ENCODE assay signal across 1 cellular context in genomic region chr15:40044717-40045571, GRCh38.
TF ChIP-seq lines count a peak whose summit lies in the region.

No MANE protein-coding gene starts in this region.

TF ChIP-seq in K562, 482 proteins besides CTCF, POLR2A, EP300 and RAD21 (continued from another document and continues in another):
- TF ChIP-seq MLLT1 (IDR thresholded peaks at IDR 0.05) (no peak), FOSL1 (tag; conservative IDR thresholded peaks at IDR 0.05) (no peak), ILF3 (IDR thresholded peaks at IDR 0.05; ENCODE audit: borderline replicate concordance) (no peak), SMAD2 (IDR thresholded peaks at IDR 0.05; ENCODE audit: low read depth, low read length) (no peak), CAMTA2 (CRISPR knock-in tag; conservative IDR thresholded peaks at IDR 0.05) (no peak), ZNF589 (CRISPR knock-in tag; IDR thresholded peaks at IDR 0.05; ENCODE audit: low read depth) (no peak), NFE2 (IDR thresholded peaks at IDR 0.05; ENCODE audit: low read depth) (0 out of 2 replicates have a peak, but pooled peaks have one; percentile 4), CBX2 (IDR thresholded peaks at IDR 0.05; ENCODE audit: insufficient read depth, low read length, poor library complexity, severe bottlenecking) (no peak), ZNF655 (CRISPR knock-in tag; IDR thresholded peaks at IDR 0.05) (no peak), SAFB2 (IDR thresholded peaks at IDR 0.05; ENCODE audit: borderline replicate concordance, low read depth, low read length, severe bottlenecking) (no peak), ZSCAN29 (IDR thresholded peaks at IDR 0.05) (no peak), RFX1 (IDR thresholded peaks at IDR 0.05) (peak; percentile 55), SMARCB1 (IDR thresholded peaks at IDR 0.05; ENCODE audit: insufficient read length, low read depth) (no peak), MTA3 (IDR thresholded peaks at IDR 0.05; ENCODE audit: borderline replicate concordance) (0 out of 2 replicates have a peak, but pooled peaks have one; percentile 52), FOXJ3 (CRISPR knock-in tag; IDR thresholded peaks at IDR 0.05) (no peak), ZNF277 (CRISPR knock-in tag; IDR thresholded peaks at IDR 0.05; ENCODE audit: borderline replicate concordance) (no peak), ZNF253 (CRISPR knock-in tag; conservative IDR thresholded peaks at IDR 0.05) (no peak), SOX6 (IDR thresholded peaks at IDR 0.05) (peak; percentile 37; the same call in 1 of the 2 replicates), KLF1 (tag; IDR thresholded peaks at IDR 0.05) (peak; percentile 84), ILK (tag; IDR thresholded peaks at IDR 0.05; ENCODE audit: borderline replicate concordance, low read depth) (no peak), BCL6 (CRISPR knock-in tag; IDR thresholded peaks at IDR 0.05) (no peak), POLR2H (tag; IDR thresholded peaks at IDR 0.05; ENCODE audit: low read depth) (no peak), PTTG1 (tag; IDR thresholded peaks at IDR 0.05; ENCODE audit: low read depth) (no peak), ZKSCAN8 (CRISPR knock-in tag; IDR thresholded peaks at IDR 0.05) (no peak), HDAC1 (IDR thresholded peaks at IDR 0.05) (peak in 1 of 2 experiments; percentile 72; a peak in 1 of 4 replicates), MAFK (IDR thresholded peaks at IDR 0.05; ENCODE audit: low read length) (0 out of 2 replicates have a peak, but pooled peaks have one; percentile 2), MCM7 (IDR thresholded peaks at IDR 0.05) (no peak), BHLHE40 (IDR thresholded peaks at IDR 0.05; ENCODE audit: low read length) (no peak), BRF2 (IDR thresholded peaks at IDR 0.05; ENCODE audit: borderline replicate concordance, insufficient read depth, insufficient read length) (no peak), GATA2 (CRISPR knock-in tag; IDR thresholded peaks at IDR 0.05) (no peak), MTA1 (IDR thresholded peaks at IDR 0.05; ENCODE audit: borderline replicate concordance) (no peak), XRCC5 (IDR thresholded peaks at IDR 0.05; ENCODE audit: low read depth, low read length) (no peak), ZNF778 (CRISPR knock-in tag; IDR thresholded peaks at IDR 0.05) (no peak), ZNF395 (CRISPR knock-in tag; IDR thresholded peaks at IDR 0.05) (no peak), RBFOX2 (IDR thresholded peaks at IDR 0.05; ENCODE audit: low read depth, low read length) (0 out of 2 replicates have a peak, but pooled peaks have one; percentile 23), ZNF780A (CRISPR knock-in tag; IDR thresholded peaks at IDR 0.05) (no peak), HMG20B (CRISPR knock-in tag; IDR thresholded peaks at IDR 0.05) (no peak), IFI16 (CRISPR knock-in tag; IDR thresholded peaks at IDR 0.05) (no peak), THRAP3 (IDR thresholded peaks at IDR 0.05; ENCODE audit: borderline replicate concordance) (no peak), SP1 (CRISPR knock-in tag; IDR thresholded peaks at IDR 0.05) (no peak), ZNF263 (CRISPR knock-in tag; IDR thresholded peaks at IDR 0.05; ENCODE audit: borderline replicate concordance) (peak; percentile 65; the same call in 1 of the 2 replicates), POLR2G (IDR thresholded peaks at IDR 0.05; ENCODE audit: low read depth, low read length) (0 out of 2 replicates have a peak, but pooled peaks have one; percentile 19), ZNF239 (CRISPR knock-in tag; IDR thresholded peaks at IDR 0.05) (no peak), PHF21A (IDR thresholded peaks at IDR 0.05; ENCODE audit: borderline replicate concordance, low read depth) (no peak), ZNF785 (CRISPR knock-in tag; IDR thresholded peaks at IDR 0.05) (no peak), BRD4 (IDR thresholded peaks at IDR 0.05) (no peak), DMBX1 (CRISPR knock-in tag; IDR thresholded peaks at IDR 0.05; ENCODE audit: borderline replicate concordance) (no peak), HMGXB4 (CRISPR knock-in tag; IDR thresholded peaks at IDR 0.05) (no peak), ZNF830 (CRISPR knock-in tag; IDR thresholded peaks at IDR 0.05) (no peak), FOXM1 (IDR thresholded peaks at IDR 0.05; ENCODE audit: low read depth) (no peak), FOXM1 (CRISPR knock-in tag; IDR thresholded peaks at IDR 0.05; ENCODE audit: low read depth) (no peak), SRSF1 (IDR thresholded peaks at IDR 0.05; ENCODE audit: low read depth, low read length) (no peak), MAFG (tag; conservative IDR thresholded peaks at IDR 0.05) (no peak), ZNF431 (CRISPR knock-in tag; IDR thresholded peaks at IDR 0.05) (no peak; the same call in 1 of the 2 replicates), ZNF740 (CRISPR knock-in tag; IDR thresholded peaks at IDR 0.05) (no peak), ZNF740 (tag; IDR thresholded peaks at IDR 0.05) (no peak), CC2D1A (IDR thresholded peaks at IDR 0.05) (peak; percentile 83), ARID3A (IDR thresholded peaks at IDR 0.05; ENCODE audit: borderline replicate concordance, low read depth, low read length) (no peak), SPI1 (IDR thresholded peaks at IDR 0.05; ENCODE audit: borderline replicate concordance, low read depth, low read length) (no peak), MLX (CRISPR knock-in tag; conservative IDR thresholded peaks at IDR 0.05) (no peak), HLTF (IDR thresholded peaks at IDR 0.05) (no peak), FOS (IDR thresholded peaks at IDR 0.05; ENCODE audit: extremely low read depth, insufficient read length) (no peak), ELF4 (CRISPR knock-in tag; IDR thresholded peaks at IDR 0.05) (no peak), HNRNPLL (IDR thresholded peaks at IDR 0.05; ENCODE audit: low read depth, low read length, poor library complexity, severe bottlenecking) (no peak), GATAD2B (IDR thresholded peaks at IDR 0.05; ENCODE audit: borderline replicate concordance) (peak; percentile 79; the same call in 1 of the 2 replicates), TRIM25 (IDR thresholded peaks at IDR 0.05; ENCODE audit: borderline replicate concordance) (no peak), HNRNPL (IDR thresholded peaks at IDR 0.05; ENCODE audit: low read depth, low read length) (no peak), MTF1 (CRISPR knock-in tag; IDR thresholded peaks at IDR 0.05; ENCODE audit: borderline replicate concordance) (no peak), PHF8 (IDR thresholded peaks at IDR 0.05; ENCODE audit: borderline replicate concordance, low read length) (no peak), TAF9B (IDR thresholded peaks at IDR 0.05; ENCODE audit: partially characterized antibody) (no peak), CSDE1 (IDR thresholded peaks at IDR 0.05) (no peak)
